Comparison of ENCODE assay signal across 12 cellular contexts in genomic region chr3:191412764-191413163, GRCh38. TPM values are rescaled to one million over a fixed set of nuclear protein-coding genes. Genes with fewer than 3 reads are reported as not detected.
DNase-seq lines count a peak whose midpoint lies in the region; ATAC-seq and TF ChIP-seq lines count a peak whose summit lies in the region.
"Had no signal": no experiment of that assay in that cellular context is flagged by ENCODE, and none has a peak within 500 bp of the region (broad histone marks: within the 10 kb centered on the region; RNA-seq: fewer than 3 reads in every experiment).

No MANE protein-coding gene starts in this region.

- H3K9me3 ChIP-seq in AG04450 (ENCODE audit: control insufficient read depth, insufficient read depth, low read length) = peaks cover 5% of the 10 kb centered on the region

- POLR2A ChIA-PET in AG04450 (lab: Yijun Ruan, JAX) = no interaction called here

- no peak for TF ChIP-seq CTCF in AG04450 (IDR thresholded peaks at IDR 0.05; ENCODE audit: low read depth, low read length)

- DNase-seq in AG04450 (ENCODE audit: low read depth, low spot score) = peak; percentile 86
- peak; percentile 46 for DNase-seq in HPDE6-E6E7 (ENCODE audit: extremely low spot score)
- DNase-seq in astrocyte of the hippocampus (ENCODE audit: low read depth, low spot score) = peak; percentile 87
- DNase-seq in iPS-NIHi7 (ENCODE audit: extremely low spot score) = peak; percentile 23
- no peak for DNase-seq in cardiac septum (ENCODE audit: low spot score)
- DNase-seq in left lobe of liver (ENCODE audit: low spot score) = no peak
- no peak for DNase-seq in activated CD4-positive, alpha-beta T cell treated with anti-CD3 and anti-CD28 coated beads, Interleukin-2, amount 50 U/mL, for 48 hours
- DNase-seq: stomach had no signal

- no peak overlapping the region for H3K27ac ChIP-seq in AG04450 (ENCODE audit: low read depth, low read length)
- H3K27ac ChIP-seq: stomach had no signal

- no peak overlapping the region for H3K4me3 ChIP-seq in AG04450 (ENCODE audit: low read depth, low read length)
- H3K4me3 ChIP-seq: GM12878, stomach had no signal

- intact Hi-C loops in cardiac septum (cut with DNase I) = no loop called here

- ATAC-seq in GM18511 (IDR thresholded peaks at IDR 0.05; ENCODE audit: unreplicated experiment) = no peak
- ATAC-seq in left lobe of liver = no peak
- ATAC-seq: GM12878 had no signal

- CTCF ChIA-PET in AG04450 (lab: Charles Lee) = no interaction called here

- H3K27me3 ChIP-seq in AG04450 (ENCODE audit: control insufficient read depth, insufficient read depth, low read length) = no peaks in the 10 kb centered on the region
- H3K27me3 ChIP-seq: stomach had no signal

RNA-seq across cellular contexts. Expression of gene PYDC2, which starts 48.2 kb away (rescaled TPM):
- not detected in 2 replicates for polyA plus RNA-seq in AG04450 (2011; rRNA removed)
- polyA minus RNA-seq in AG04450 (2011; rRNA and poly(A)+ RNA removed) = not detected in 2 replicates
- not detected for total RNA-seq in cardiac septum
- not detected for total RNA-seq in left lobe of liver
- total RNA-seq: frontal cortex, GM12878, stomach had no signal
- polyA plus RNA-seq: CD14-positive monocyte, GM12878, stomach had no signal

Comparison
In these comparisons a context has a peak if more than half of its experiments do, and no peak if none do; other contexts are left out.
1. DNase-seq: peak in AG04450 (single experiment), HPDE6-E6E7 (single experiment), astrocyte of the hippocampus (single experiment) and iPS-NIHi7 (single experiment); none in cardiac septum (single experiment), left lobe of liver (single experiment) and activated CD4-positive, alpha-beta T cell treated with anti-CD3 and anti-CD28 coated beads, Interleukin-2, amount 50 U/mL, for 48 hours (0 of 2).